ENCODE assay signal across 13 cellular contexts in the genomic region with DNA sequence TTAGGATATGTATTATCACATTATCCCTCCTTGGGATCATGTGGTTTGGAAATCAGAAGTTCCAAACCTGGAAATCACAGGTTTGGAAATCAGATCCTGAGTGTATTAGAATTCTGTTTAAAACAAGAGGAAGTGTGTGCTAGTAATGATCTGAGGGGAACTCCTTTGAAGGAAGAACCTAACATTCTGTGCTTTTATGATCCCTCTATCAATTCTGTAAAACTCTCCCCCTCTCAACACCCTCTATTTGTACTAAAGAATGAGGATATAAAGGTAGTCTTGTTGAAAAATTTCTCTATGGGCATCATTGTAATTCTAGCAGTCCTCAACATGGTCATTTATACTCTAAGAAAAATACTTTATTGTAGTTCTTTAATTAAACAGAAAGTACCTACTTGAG.
"Had no signal": no experiment of that assay in that cellular context is flagged by ENCODE, and none has a peak within 500 bp of the region (broad histone marks: within the 10 kb centered on the region; RNA-seq: fewer than 3 reads in every experiment).

No MANE protein-coding gene starts in this region.

- H3K4me1 Mint-ChIP-seq: activated naive CD4-positive, alpha-beta T cell treated with anti-CD3 and anti-CD28 coated beads, Interleukin-2, amount 10 ng/mL, durations not matched to agents 7 days and 5 days had no signal

- H3K9me3 ChIP-seq: ovary, thoracic aorta had no signal

- H3K27me3 Mint-ChIP-seq: stimulated activated naive CD8-positive, alpha-beta T cell treated with anti-CD3 and anti-CD28 coated beads, Interleukin-15, Interleukin-2, amounts not matched to agents 100 ng/mL and 50 ng/mL, for 24 hours had no signal

- H3K36me3 Mint-ChIP-seq: activated naive CD4-positive, alpha-beta T cell treated with anti-CD3 and anti-CD28 coated beads, Interleukin-2, amount 10 ng/mL, durations not matched to agents 7 days and 5 days had no signal

- H3K4me3 ChIP-seq: ovary, thoracic aorta had no signal

- ATAC-seq: esophagus mucosa, left ventricle myocardium superior, sciatic nerve had no signal

- H3K27me3 ChIP-seq: ovary had no signal

- H3K27ac ChIP-seq: ovary, thoracic aorta had no signal

- DNase-seq: activated CD4-positive, alpha-beta T cell treated with anti-CD3 and anti-CD28 coated beads for 1 hour; activated CD4-positive, alpha-beta T cell treated with anti-CD3 and anti-CD28 coated beads, Interleukin-2, amount 50 U/mL, for 4 hours; activated naive CD4-positive, alpha-beta T cell treated with anti-CD3 and anti-CD28 coated beads, Interleukin-2, amount 10 ng/mL, durations not matched to agents 7 days and 5 days; kidney; left ventricle myocardium superior; mesendoderm; ovary; T-helper 1 cell had no signal

- H3K27ac Mint-ChIP-seq: activated naive CD4-positive, alpha-beta T cell treated with anti-CD3 and anti-CD28 coated beads, Interleukin-2, amount 10 ng/mL, durations not matched to agents 7 days and 5 days; activated T-helper 2 cell treated with anti-CD3 and anti-CD28 coated beads, Interferon-gamma antibody, Interleukin-2, Interleukin-4, amounts not matched to agents 10 μg/mL and 5 μg/mL and 100 μg/mL, durations not matched to agents 14 hours and 24 hours and 36 hours; stimulated activated naive CD8-positive, alpha-beta T cell treated with anti-CD3 and anti-CD28 coated beads, Interleukin-15, Interleukin-2, amounts not matched to agents 100 ng/mL and 50 ng/mL, for 24 hours had no signal

- H3K36me3 ChIP-seq: ovary, thoracic aorta had no signal

- H3K9me3 Mint-ChIP-seq: activated naive CD4-positive, alpha-beta T cell treated with anti-CD3 and anti-CD28 coated beads, Interleukin-2, amount 10 ng/mL, durations not matched to agents 7 days and 5 days; activated T-helper 2 cell treated with anti-CD3 and anti-CD28 coated beads, Interferon-gamma antibody, Interleukin-2, Interleukin-4, amounts not matched to agents 10 μg/mL and 5 μg/mL and 100 μg/mL, durations not matched to agents 14 hours and 24 hours and 36 hours; stimulated activated naive CD8-positive, alpha-beta T cell treated with anti-CD3 and anti-CD28 coated beads, Interleukin-15, Interleukin-2, amounts not matched to agents 100 ng/mL and 50 ng/mL, for 24 hours had no signal

- H3K4me3 Mint-ChIP-seq: activated naive CD4-positive, alpha-beta T cell treated with anti-CD3 and anti-CD28 coated beads, Interleukin-2, amount 10 ng/mL, durations not matched to agents 7 days and 5 days; stimulated activated naive CD8-positive, alpha-beta T cell treated with anti-CD3 and anti-CD28 coated beads, Interleukin-15, Interleukin-2, amounts not matched to agents 100 ng/mL and 50 ng/mL, for 24 hours had no signal
